ENCODE assay signal across 15 cellular contexts in the genomic region with DNA sequence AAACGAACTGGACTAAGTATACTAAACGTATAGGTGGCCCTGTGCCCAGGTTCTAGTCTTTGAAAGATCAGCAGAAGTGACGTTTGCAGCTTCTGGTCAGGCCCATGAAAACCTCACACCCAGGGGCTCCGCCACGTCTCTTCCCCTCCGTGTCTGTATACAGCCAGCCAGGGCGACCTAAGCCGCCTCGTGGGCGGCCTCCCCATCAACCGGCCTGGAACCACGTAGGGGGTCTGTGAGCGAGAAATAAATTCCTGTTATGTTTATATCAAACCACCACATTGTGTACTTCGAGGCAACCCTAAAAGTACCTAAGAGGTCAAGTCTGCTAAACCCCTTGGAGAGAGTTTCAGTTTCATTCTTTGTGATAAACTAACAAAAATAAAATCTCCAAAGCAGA. TPM values are rescaled to one million over a fixed set of nuclear protein-coding genes. Genes with fewer than 3 reads are reported as not detected.
DNase-seq lines count a peak whose midpoint lies in the region; ATAC-seq, FAIRE-seq and TF ChIP-seq lines count a peak whose summit lies in the region.
"Had no signal": no experiment of that assay in that cellular context is flagged by ENCODE, and none has a peak within 500 bp of the region (broad histone marks: within the 10 kb centered on the region; RNA-seq: fewer than 3 reads in every experiment).

No MANE protein-coding gene starts in this region.

- H3K79me2 ChIP-seq in HepG2 (ENCODE audit: insufficient read depth, low read length) (peaks cover 7% of the 10 kb centered on the region), osteoblast (ENCODE audit: insufficient read depth, low read length) (no peaks in the 10 kb centered on the region)

- H3K9ac ChIP-seq in liver (ENCODE audit: low read depth in 1 of 2, low read length in 2 of 2) (no peak overlapping the region), HepG2 (ENCODE audit: insufficient read depth, low read depth, low read length) (no peak overlapping the region)

- TF ChIP-seq EP300 in HepG2 (IDR thresholded peaks at IDR 0.05; ENCODE audit: low read depth in 2 of 2, low read length in 2 of 2) (no peak), HepG2 (CRISPR knock-in tag; IDR thresholded peaks at IDR 0.05; ENCODE audit: borderline replicate concordance) (no peak)

- FAIRE-seq in HepG2 (lab: Jason Lieb, UNC) (no peak), GM19239 (lab: Jason Lieb, UNC) (no peak)
- FAIRE-seq: colon had no signal

- no peak overlapping the region for H3K4me2 ChIP-seq in HepG2 (ENCODE audit: low read depth, low read length)
- no peak overlapping the region for H3K4me2 ChIP-seq in osteoblast (ENCODE audit: insufficient read depth, low read length)

- no peak for ATAC-seq in HepG2
- ATAC-seq in HG03439 (IDR thresholded peaks at IDR 0.05; ENCODE audit: unreplicated experiment): no peak

- DNase-seq in HepG2 (ENCODE audit: low spot score) (no peak), coronary artery (ENCODE audit: low spot score) (no peak), osteoblast (ENCODE audit: insufficient read length, low spot score, missing footprints) (peak; percentile 17), HPDE6-E6E7 (ENCODE audit: extremely low spot score) (no peak), NCI-H146 treated with DMSO at 0.1 percent for 48 hours (lab: John Stamatoyannopoulos, UW; ENCODE audit: unreplicated experiment) (no peak), GM19239 (ENCODE audit: insufficient read length, low spot score) (no peak)
- DNase-seq: H7; hippocampal formation; NCI-H524; stimulated activated CD4-positive, alpha-beta T cell treated with anti-CD3 and anti-CD28 coated beads, Interleukin-2, amount 100 ng/mL, for 48 hours had no signal

- H3K9me3 ChIP-seq in liver (ENCODE audit: control insufficient read depth in 4 of 4, low read length in 3 of 4) (no peaks in the 10 kb centered on the region), HepG2 (ENCODE audit: low read length) (no peaks in the 10 kb centered on the region), osteoblast (ENCODE audit: low read depth, low read length) (no peaks in the 10 kb centered on the region)

- peak overlapping the region; percentile 18 to 35 for H3K27ac ChIP-seq in liver (ENCODE audit: low read depth in 1 of 2, low read length in 2 of 2)
- no peak overlapping the region for H3K27ac ChIP-seq in HepG2 (ENCODE audit: extremely low read length, insufficient read depth, low read length)
- H3K27ac ChIP-seq in coronary artery: peak overlapping the region; percentile 81 to 87
- H3K27ac ChIP-seq in osteoblast (ENCODE audit: low read depth, low read length): no peak overlapping the region
- H3K27ac ChIP-seq: C4-2B had no signal

- H4K20me1 ChIP-seq in HepG2 (ENCODE audit: insufficient read depth, low read length) (no peaks in the 10 kb centered on the region), osteoblast (ENCODE audit: insufficient read depth, low read length) (peaks cover 5% of the 10 kb centered on the region)

- TF ChIP-seq RAD21 in liver (IDR thresholded peaks at IDR 0.05) (no peak), HepG2 (CRISPR knock-in tag; IDR thresholded peaks at IDR 0.05) (no peak)

- no peak for TF ChIP-seq POLR2A in HepG2 (IDR thresholded peaks at IDR 0.05; ENCODE audit: insufficient read depth in 1 of 2, low read depth in 2 of 2, low read length in 2 of 2)

- no peak overlapping the region for H2AFZ ChIP-seq in HepG2 (ENCODE audit: low read length)
- H2AFZ ChIP-seq in osteoblast (ENCODE audit: low read length): peak overlapping the region; percentile 21

- H3K27me3 ChIP-seq in liver (ENCODE audit: control insufficient read depth in 4 of 4, insufficient read depth in 4 of 4, low read length in 3 of 4) (no peaks in the 10 kb centered on the region), HepG2 (ENCODE audit: control insufficient read depth in 1 of 2, insufficient read depth in 2 of 2, low read length in 2 of 2) (no peaks in the 10 kb centered on the region), osteoblast (ENCODE audit: insufficient read depth, low read length) (no peaks in the 10 kb centered on the region)

- in situ Hi-C loops in HepG2 (cut with HindIII; ENCODE audit: extremely low pct_ligation_motif_present, low pct_unique_long_range_greater_than_20kb): no loop called here

- H3K4me3 ChIP-seq in liver (ENCODE audit: low read depth in 1 of 3, low read length in 3 of 3) (no peak overlapping the region), HepG2 (replicated peaks in 1 of 3; ENCODE audit: insufficient read depth in 1 of 3, low read depth in 2 of 3, low read length in 3 of 3) (no peak overlapping the region), coronary artery (no peak overlapping the region), osteoblast (ENCODE audit: insufficient read depth, low read length) (no peak overlapping the region)

- H3K36me3 ChIP-seq in liver (ENCODE audit: control insufficient read depth in 4 of 4, insufficient read depth in 3 of 4, low read depth in 1 of 4, low read length in 3 of 4): no peaks in the 10 kb centered on the region
- peaks cover 18 to 82% of the 10 kb centered on the region in 2 experiments for H3K36me3 ChIP-seq in HepG2 (replicated peaks in 1 of 2; ENCODE audit: control insufficient read depth in 1 of 2, insufficient read depth in 2 of 2, low read length in 2 of 2)
- H3K36me3 ChIP-seq in osteoblast (ENCODE audit: insufficient read depth, low read length): peaks cover 12% of the 10 kb centered on the region

- intact Hi-C loops in HepG2 (cut with micrococcal nuclease; ENCODE audit: unreplicated experiment): no loop called here

- H3K4me1 ChIP-seq in liver (ENCODE audit: control insufficient read depth in 4 of 4, insufficient read depth in 4 of 4, low read length in 3 of 4) (peaks cover 17 to 44% (median 35%) of the 10 kb centered on the region in 4 donors), HepG2 (ENCODE audit: insufficient read depth, low read length) (peaks cover 23% of the 10 kb centered on the region), osteoblast (ENCODE audit: insufficient read depth, low read length) (no peaks in the 10 kb centered on the region)

- no TSS peak for BruUV-seq in HepG2 (replicated peaks; lab: Mats Ljungman, UMichigan)

- CTCF ChIA-PET in HepG2 (lab: Yijun Ruan, JAX; ENCODE audit: low intra/inter-chr PET ratio, low total read pairs): no interaction called here

- POLR2A ChIA-PET in HepG2 (lab: Yijun Ruan, JAX): interaction anchor here (0.7 to 1.2 kb wide), 2 partner anchors 8 to 61 kb away, joined by 3 to 7 read pairs; no protein-coding TSS in a partner anchor

- 62% methylated on average over 14 of the region's 14 CpGs for WGBS in liver
- WGBS in HepG2 (ENCODE audit: low lambda C conversion rate): 95% methylated on average over 14 of the region's 14 CpGs

- TF ChIP-seq CTCF in liver (IDR thresholded peaks at IDR 0.05; ENCODE audit: low read depth, low read length, missing input control) (no peak), HepG2 (CRISPR knock-in tag; IDR thresholded peaks at IDR 0.05) (no peak), coronary artery (IDR thresholded peaks at IDR 0.05) (no peak), osteoblast (IDR thresholded peaks at IDR 0.05; ENCODE audit: extremely low read depth, low read depth, low read length) (no peak)

RNA-seq across cellular contexts. Expression of gene TK1, which starts 6.8 kb away (rescaled TPM):
- total RNA-seq in liver (10 to 100 TPM in 1 of 2 donors, under 1 TPM in 1; 0.84 to 97.6 TPM), HepG2 (2016; rRNA removed; fragmentation: Illumina TruSeq; extraction: Trizol) (96.0 and 114 TPM in 2 replicates), osteoblast (17.7 and 23.9 TPM in 2 replicates)
- polyA plus RNA-seq in liver (10 to 100 TPM in 1 of 2 donors, 1 to 10 TPM in 1; 5.9 to 14.2 TPM), HepG2 (2011; rRNA removed) (33.2 and 45.0 TPM in 2 replicates)
- 20.1 and 22.9 TPM in 2 replicates for total RNA-seq in HepG2 (2016; cell fraction: cytosol; rRNA removed; fragmentation: Illumina TruSeq; extraction: Trizol; ENCODE audit: low read depth)
- 95.6 and 109 TPM in 2 replicates for total RNA-seq in HepG2 (2016; cell fraction: insoluble cytoplasmic fraction; rRNA removed; fragmentation: Illumina TruSeq; extraction: Trizol)
- 30.2 and 33.7 TPM in 2 replicates for total RNA-seq in HepG2 (2016; cell fraction: membrane; rRNA removed; fragmentation: Illumina TruSeq; extraction: Trizol)
- total RNA-seq in HepG2 (2016; cell fraction: nucleus; rRNA removed; fragmentation: Illumina TruSeq; extraction: Trizol): 38.0 and 39.0 TPM in 2 replicates
- 36.3 and 78.7 TPM in 2 replicates for polyA plus RNA-seq in HepG2 (2011; cell fraction: cytosol; rRNA removed)
- 27.9 and 41.4 TPM in 2 replicates for polyA plus RNA-seq in HepG2 (2011; cell fraction: nucleus; rRNA removed)
- polyA plus RNA-seq in HepG2 (2012): 15.9 and 24.5 TPM in 2 replicates
- polyA plus RNA-seq in HepG2 (2016; cell fraction: cytosol; fragmentation: Illumina TruSeq; extraction: Trizol; ENCODE audit: low read depth): 18.4 and 18.5 TPM in 2 replicates
- polyA plus RNA-seq in HepG2 (2016; cell fraction: insoluble cytoplasmic fraction; fragmentation: Illumina TruSeq; extraction: Trizol; ENCODE audit: low read depth): 130 and 138 TPM in 2 replicates
- 21.2 and 23.8 TPM in 2 replicates for polyA plus RNA-seq in HepG2 (2016; cell fraction: membrane; fragmentation: Illumina TruSeq; extraction: Trizol; ENCODE audit: low read depth)
- 61.0 and 63.4 TPM in 2 replicates for polyA plus RNA-seq in HepG2 (2016; cell fraction: nucleus; fragmentation: Illumina TruSeq; extraction: Trizol; ENCODE audit: insufficient read depth, low read depth)
- polyA minus RNA-seq in HepG2 (2011; rRNA and poly(A)+ RNA removed; ENCODE audit: low replicate concordance): 74.6 and 146 TPM in 2 replicates
- polyA minus RNA-seq in HepG2 (2011; cell fraction: cytosol; rRNA and poly(A)+ RNA removed): 21.4 and 38.3 TPM in 2 replicates
- 10.7 and 15.2 TPM in 2 replicates for polyA minus RNA-seq in HepG2 (2011; cell fraction: nucleus; rRNA and poly(A)+ RNA removed)

RNA-seq across cellular contexts. Expression of gene AFMID, which starts 7.1 kb away (rescaled TPM):
- total RNA-seq in liver: 100 to 1,000 TPM in 1 of 2 donors, 10 to 100 TPM in 1; 73.4 to 201 TPM
- 100 to 1,000 TPM; 112 to 165 TPM for polyA plus RNA-seq in liver
- 270 and 327 TPM in 2 replicates for total RNA-seq in HepG2 (2016; rRNA removed; fragmentation: Illumina TruSeq; extraction: Trizol)
- 87.2 and 91.8 TPM in 2 replicates for total RNA-seq in HepG2 (2016; cell fraction: cytosol; rRNA removed; fragmentation: Illumina TruSeq; extraction: Trizol; ENCODE audit: low read depth)
- 272 and 349 TPM in 2 replicates for total RNA-seq in HepG2 (2016; cell fraction: insoluble cytoplasmic fraction; rRNA removed; fragmentation: Illumina TruSeq; extraction: Trizol)
- total RNA-seq in HepG2 (2016; cell fraction: membrane; rRNA removed; fragmentation: Illumina TruSeq; extraction: Trizol): 147 and 156 TPM in 2 replicates
- total RNA-seq in HepG2 (2016; cell fraction: nucleus; rRNA removed; fragmentation: Illumina TruSeq; extraction: Trizol): 146 and 156 TPM in 2 replicates
- 249 and 317 TPM in 2 replicates for polyA plus RNA-seq in HepG2 (2011; rRNA removed)
- polyA plus RNA-seq in HepG2 (2011; cell fraction: cytosol; rRNA removed): 229 and 274 TPM in 2 replicates
- 417 and 490 TPM in 2 replicates for polyA plus RNA-seq in HepG2 (2011; cell fraction: nucleus; rRNA removed)
- 302 and 303 TPM in 2 replicates for polyA plus RNA-seq in HepG2 (2012)
- 66.5 and 75.3 TPM in 2 replicates for polyA plus RNA-seq in HepG2 (2016; cell fraction: cytosol; fragmentation: Illumina TruSeq; extraction: Trizol; ENCODE audit: low read depth)
- 406 and 430 TPM in 2 replicates for polyA plus RNA-seq in HepG2 (2016; cell fraction: insoluble cytoplasmic fraction; fragmentation: Illumina TruSeq; extraction: Trizol; ENCODE audit: low read depth)
- 103 and 126 TPM in 2 replicates for polyA plus RNA-seq in HepG2 (2016; cell fraction: membrane; fragmentation: Illumina TruSeq; extraction: Trizol; ENCODE audit: low read depth)
- 409 and 442 TPM in 2 replicates for polyA plus RNA-seq in HepG2 (2016; cell fraction: nucleus; fragmentation: Illumina TruSeq; extraction: Trizol; ENCODE audit: insufficient read depth, low read depth)
- 60.4 and 341 TPM in 2 replicates for polyA minus RNA-seq in HepG2 (2011; rRNA and poly(A)+ RNA removed; ENCODE audit: low replicate concordance)
- 127 and 156 TPM in 2 replicates for polyA minus RNA-seq in HepG2 (2011; cell fraction: cytosol; rRNA and poly(A)+ RNA removed)
- 114 and 156 TPM in 2 replicates for polyA minus RNA-seq in HepG2 (2011; cell fraction: nucleus; rRNA and poly(A)+ RNA removed)
- total RNA-seq in osteoblast: 20.0 and 23.2 TPM in 2 replicates

RNA-seq across cellular contexts. Expression of gene SYNGR2, which starts 11.7 kb away (rescaled TPM):
- total RNA-seq in liver (10 to 100 TPM; 27.9 to 33.6 TPM), HepG2 (2016; rRNA removed; fragmentation: Illumina TruSeq; extraction: Trizol) (28.7 and 46.7 TPM in 2 replicates), osteoblast (1.5 and 3.3 TPM in 2 replicates)
- polyA plus RNA-seq in liver (10 to 100 TPM; 76.8 to 84.7 TPM), HepG2 (2011; rRNA removed) (170 and 192 TPM in 2 replicates)
- total RNA-seq in HepG2 (2016; cell fraction: cytosol; rRNA removed; fragmentation: Illumina TruSeq; extraction: Trizol; ENCODE audit: low read depth): 15.8 and 18.7 TPM in 2 replicates
- 21.7 and 51.0 TPM in 2 replicates for total RNA-seq in HepG2 (2016; cell fraction: insoluble cytoplasmic fraction; rRNA removed; fragmentation: Illumina TruSeq; extraction: Trizol)
- total RNA-seq in HepG2 (2016; cell fraction: membrane; rRNA removed; fragmentation: Illumina TruSeq; extraction: Trizol): 31.9 and 34.8 TPM in 2 replicates
- total RNA-seq in HepG2 (2016; cell fraction: nucleus; rRNA removed; fragmentation: Illumina TruSeq; extraction: Trizol): 43.0 and 51.6 TPM in 2 replicates
- 200 and 244 TPM in 2 replicates for polyA plus RNA-seq in HepG2 (2011; cell fraction: cytosol; rRNA removed)
- polyA plus RNA-seq in HepG2 (2011; cell fraction: nucleus; rRNA removed): 116 and 129 TPM in 2 replicates
- polyA plus RNA-seq in HepG2 (2012): 52.7 and 59.2 TPM in 2 replicates
- polyA plus RNA-seq in HepG2 (2016; cell fraction: cytosol; fragmentation: Illumina TruSeq; extraction: Trizol; ENCODE audit: low read depth): 35.1 and 40.6 TPM in 2 replicates
- 52.5 and 60.0 TPM in 2 replicates for polyA plus RNA-seq in HepG2 (2016; cell fraction: insoluble cytoplasmic fraction; fragmentation: Illumina TruSeq; extraction: Trizol; ENCODE audit: low read depth)
- polyA plus RNA-seq in HepG2 (2016; cell fraction: membrane; fragmentation: Illumina TruSeq; extraction: Trizol; ENCODE audit: low read depth): 62.1 and 68.8 TPM in 2 replicates
- polyA plus RNA-seq in HepG2 (2016; cell fraction: nucleus; fragmentation: Illumina TruSeq; extraction: Trizol; ENCODE audit: insufficient read depth, low read depth): 160 and 166 TPM in 2 replicates
- 231 and 401 TPM in 2 replicates for polyA minus RNA-seq in HepG2 (2011; rRNA and poly(A)+ RNA removed; ENCODE audit: low replicate concordance)
- polyA minus RNA-seq in HepG2 (2011; cell fraction: cytosol; rRNA and poly(A)+ RNA removed): 73.3 and 75.3 TPM in 2 replicates
- 23.0 and 28.7 TPM in 2 replicates for polyA minus RNA-seq in HepG2 (2011; cell fraction: nucleus; rRNA and poly(A)+ RNA removed)

RNA-seq across cellular contexts. Expression of gene C17orf99, which starts 33.9 kb away (rescaled TPM):
- 10 to 100 TPM in 1 of 2 donors, not detected in 1; 98.3 TPM for total RNA-seq in liver
- polyA plus RNA-seq in liver: not detected
- 0.22 and 1.7 TPM in 2 replicates for total RNA-seq in HepG2 (2016; rRNA removed; fragmentation: Illumina TruSeq; extraction: Trizol)
- total RNA-seq in HepG2 (2016; cell fraction: cytosol; rRNA removed; fragmentation: Illumina TruSeq; extraction: Trizol; ENCODE audit: low read depth): 0.51 and 0.88 TPM in 2 replicates
- total RNA-seq in HepG2 (2016; cell fraction: insoluble cytoplasmic fraction; rRNA removed; fragmentation: Illumina TruSeq; extraction: Trizol): 0.84 and 0.86 TPM in 2 replicates
- total RNA-seq in HepG2 (2016; cell fraction: membrane; rRNA removed; fragmentation: Illumina TruSeq; extraction: Trizol): 1.1 and 1.2 TPM in 2 replicates
- total RNA-seq in HepG2 (2016; cell fraction: nucleus; rRNA removed; fragmentation: Illumina TruSeq; extraction: Trizol): 0.38 and 2.4 TPM in 2 replicates
- 1.9 and 2.8 TPM in 2 replicates for polyA plus RNA-seq in HepG2 (2011; rRNA removed)
- 1.1 and 1.8 TPM in 2 replicates for polyA plus RNA-seq in HepG2 (2011; cell fraction: cytosol; rRNA removed)
- 5.8 and 10.0 TPM in 2 replicates for polyA plus RNA-seq in HepG2 (2011; cell fraction: nucleus; rRNA removed)
- 1.5 and 2.2 TPM in 2 replicates for polyA plus RNA-seq in HepG2 (2012)
- 0.23 and 0.46 TPM in 2 replicates for polyA plus RNA-seq in HepG2 (2016; cell fraction: cytosol; fragmentation: Illumina TruSeq; extraction: Trizol; ENCODE audit: low read depth)
- 0.60 TPM in 1 of 2 replicates, not detected in the other for polyA plus RNA-seq in HepG2 (2016; cell fraction: insoluble cytoplasmic fraction; fragmentation: Illumina TruSeq; extraction: Trizol; ENCODE audit: low read depth)
- polyA plus RNA-seq in HepG2 (2016; cell fraction: membrane; fragmentation: Illumina TruSeq; extraction: Trizol; ENCODE audit: low read depth): 0.59 and 1.1 TPM in 2 replicates
- 2.4 and 2.9 TPM in 2 replicates for polyA plus RNA-seq in HepG2 (2016; cell fraction: nucleus; fragmentation: Illumina TruSeq; extraction: Trizol; ENCODE audit: insufficient read depth, low read depth)
- 0.72 TPM in 1 of 2 replicates, not detected in the other for polyA minus RNA-seq in HepG2 (2011; rRNA and poly(A)+ RNA removed; ENCODE audit: low replicate concordance)
- not detected in 2 replicates for polyA minus RNA-seq in HepG2 (2011; cell fraction: cytosol; rRNA and poly(A)+ RNA removed)
- polyA minus RNA-seq in HepG2 (2011; cell fraction: nucleus; rRNA and poly(A)+ RNA removed): 1.5 and 3.1 TPM in 2 replicates
- total RNA-seq in osteoblast: not detected in 2 replicates
- total RNA-seq: H7, M059J had no signal

RNA-seq across cellular contexts. Expression of gene BIRC5, which starts 34.0 kb away (rescaled TPM):
- 10 to 100 TPM in 1 of 2 donors, under 1 TPM in 1; 0.42 to 73.2 TPM for total RNA-seq in liver
- 1 to 10 TPM; 2.2 to 3.9 TPM for polyA plus RNA-seq in liver
- 135 and 167 TPM in 2 replicates for total RNA-seq in HepG2 (2016; rRNA removed; fragmentation: Illumina TruSeq; extraction: Trizol)
- total RNA-seq in HepG2 (2016; cell fraction: cytosol; rRNA removed; fragmentation: Illumina TruSeq; extraction: Trizol; ENCODE audit: low read depth): 34.5 and 39.0 TPM in 2 replicates
- 131 and 168 TPM in 2 replicates for total RNA-seq in HepG2 (2016; cell fraction: insoluble cytoplasmic fraction; rRNA removed; fragmentation: Illumina TruSeq; extraction: Trizol)
- 97.3 and 97.8 TPM in 2 replicates for total RNA-seq in HepG2 (2016; cell fraction: membrane; rRNA removed; fragmentation: Illumina TruSeq; extraction: Trizol)
- 62.8 and 63.7 TPM in 2 replicates for total RNA-seq in HepG2 (2016; cell fraction: nucleus; rRNA removed; fragmentation: Illumina TruSeq; extraction: Trizol)
- polyA plus RNA-seq in HepG2 (2011; rRNA removed): 18.5 and 30.3 TPM in 2 replicates
- 26.4 and 35.2 TPM in 2 replicates for polyA plus RNA-seq in HepG2 (2011; cell fraction: cytosol; rRNA removed)
- polyA plus RNA-seq in HepG2 (2011; cell fraction: nucleus; rRNA removed): 11.3 and 14.8 TPM in 2 replicates
- polyA plus RNA-seq in HepG2 (2012): 20.8 and 42.6 TPM in 2 replicates
- 27.8 and 29.4 TPM in 2 replicates for polyA plus RNA-seq in HepG2 (2016; cell fraction: cytosol; fragmentation: Illumina TruSeq; extraction: Trizol; ENCODE audit: low read depth)
- polyA plus RNA-seq in HepG2 (2016; cell fraction: insoluble cytoplasmic fraction; fragmentation: Illumina TruSeq; extraction: Trizol; ENCODE audit: low read depth): 158 and 162 TPM in 2 replicates
- polyA plus RNA-seq in HepG2 (2016; cell fraction: membrane; fragmentation: Illumina TruSeq; extraction: Trizol; ENCODE audit: low read depth): 64.5 and 65.4 TPM in 2 replicates
- 90.2 and 97.1 TPM in 2 replicates for polyA plus RNA-seq in HepG2 (2016; cell fraction: nucleus; fragmentation: Illumina TruSeq; extraction: Trizol; ENCODE audit: insufficient read depth, low read depth)
- 62.3 and 97.9 TPM in 2 replicates for polyA minus RNA-seq in HepG2 (2011; rRNA and poly(A)+ RNA removed; ENCODE audit: low replicate concordance)
- 18.6 and 37.7 TPM in 2 replicates for polyA minus RNA-seq in HepG2 (2011; cell fraction: cytosol; rRNA and poly(A)+ RNA removed)
- 20.9 and 36.8 TPM in 2 replicates for polyA minus RNA-seq in HepG2 (2011; cell fraction: nucleus; rRNA and poly(A)+ RNA removed)
- 8.0 and 11.5 TPM in 2 replicates for total RNA-seq in osteoblast

Comparison
In these comparisons a context has a peak if more than half of its experiments do, and no peak if none do; other contexts are left out.
1. H3K27ac ChIP-seq: peak in liver (2 of 2) and coronary artery (2 of 2); none in HepG2 (single experiment) and osteoblast (single experiment).